Comparison of ENCODE assay signal across 15 cellular contexts in genomic region chr19:22619932-22620331, GRCh38. TPM values are rescaled to one million over a fixed set of nuclear protein-coding genes. Genes with fewer than 3 reads are reported as not detected.
A peak's percentile ranks its signal among the peaks of the same experiment; 100 is the strongest.
DNase-seq lines count a peak whose midpoint lies in the region; ATAC-seq and TF ChIP-seq lines count a peak whose summit lies in the region.
"Had no signal": no experiment of that assay in that cellular context is flagged by ENCODE, and none has a peak within 500 bp of the region (broad histone marks: within the 10 kb centered on the region; RNA-seq: fewer than 3 reads in every experiment).

No MANE protein-coding gene starts in this region.

- H3K27ac Mint-ChIP-seq in osteocyte (ENCODE audit: unreplicated experiment), result no peak overlapping the region
- no peak overlapping the region for H3K27ac Mint-ChIP-seq in CD4-positive, alpha-beta T cell

- no peak overlapping the region for H3K4me3 Mint-ChIP-seq in osteocyte (ENCODE audit: unreplicated experiment)
- H3K4me3 Mint-ChIP-seq in CD4-positive, alpha-beta T cell, result no peak overlapping the region

- H3K4me3 ChIP-seq in right atrium auricular region, result no peak overlapping the region
- no peak overlapping the region for H3K4me3 ChIP-seq in tibial nerve
- H3K4me3 ChIP-seq: BLaER1, GM23248 had no signal

- no peaks in the 10 kb centered on the region for H3K27me3 ChIP-seq in right atrium auricular region
- peaks cover 0 to 3% of the 10 kb centered on the region in 2 donors for H3K27me3 ChIP-seq in tibial nerve
- H3K27me3 ChIP-seq in CD4-positive, alpha-beta T cell (ENCODE audit: control insufficient read depth, insufficient read depth, low read length), result peaks cover 4% of the 10 kb centered on the region
- H3K27me3 ChIP-seq: BLaER1 had no signal

- intact Hi-C loops in Right ventricle myocardium inferior (cut with DNase I), result no loop called here
- intact Hi-C loops in CD4-positive, alpha-beta T cell (cut with DNase I, micrococcal nuclease), result no loop called here

- no peaks in the 10 kb centered on the region for H3K27me3 Mint-ChIP-seq in osteocyte (ENCODE audit: unreplicated experiment)
- peaks cover 54% of the 10 kb centered on the region for H3K27me3 Mint-ChIP-seq in CD4-positive, alpha-beta T cell

- CTCF ChIA-PET in CD4-positive, alpha-beta T cell (lab: Charles Lee), result no interaction called here

- TF ChIP-seq CTCF in right atrium auricular region (IDR thresholded peaks at IDR 0.05) (no peak), osteocyte (IDR thresholded peaks at IDR 0.05) (no peak), tibial nerve (IDR thresholded peaks at IDR 0.05) (no peak)
- TF ChIP-seq CTCF in CD4-positive, alpha-beta T cell (IDR thresholded peaks at IDR 0.05), result no peak

- DNase-seq in right atrium auricular region (ENCODE audit: low spot score), result no peak
- no peak for DNase-seq in Right ventricle myocardium inferior (ENCODE audit: missing footprints)
- DNase-seq in osteocyte (ENCODE audit: extremely low spot score, unreplicated experiment), result peak; percentile 48
- DNase-seq in tibial nerve (ENCODE audit: low spot score in 2 of 2), result no peak
- no peak for DNase-seq in NCI-H82 (lab: John Stamatoyannopoulos, UW)
- no peak for DNase-seq in CD4-positive, alpha-beta T cell
- no peak for DNase-seq in HuH-7.5 (ENCODE audit: low spot score)
- DNase-seq: 8988T, AML-193, DMS53, GF-D8, GM23248 had no signal

- POLR2A ChIA-PET in CD4-positive, alpha-beta T cell (lab: Charles Lee), result no interaction called here

- no peaks in the 10 kb centered on the region for H3K36me3 Mint-ChIP-seq in osteocyte (ENCODE audit: unreplicated experiment)
- H3K36me3 Mint-ChIP-seq in CD4-positive, alpha-beta T cell (ENCODE audit: low read depth), result no peaks in the 10 kb centered on the region

- H3K4me1 ChIP-seq in right atrium auricular region, result peaks cover 0 to 10% of the 10 kb centered on the region in 2 donors
- H3K4me1 ChIP-seq in tibial nerve, result peaks cover 0 to 36% (median 0%) of the 10 kb centered on the region in 4 donors
- H3K4me1 ChIP-seq: BLaER1 had no signal

- H3K27ac ChIP-seq in right atrium auricular region (peak overlapping the region; percentile 26 to 62), tibial nerve (peak overlapping the region; percentile 40 to 85 (median 61))
- no peak overlapping the region for H3K27ac ChIP-seq in CD4-positive, alpha-beta T cell (ENCODE audit: low read depth, low read length)
- H3K27ac ChIP-seq: BLaER1, GM23248 had no signal

- no peak for TF ChIP-seq POLR2A in tibial nerve (IDR thresholded peaks at IDR 0.05)

- WGBS in tibial nerve, 2 donors, result 76 to 84% methylated on average over 3 of the region's 3 CpGs

- H3K9me3 ChIP-seq in right atrium auricular region (no peaks in the 10 kb centered on the region), tibial nerve (peaks cover 0 to 40% (median 0%) of the 10 kb centered on the region in 4 donors)
- H3K9me3 ChIP-seq in CD4-positive, alpha-beta T cell (ENCODE audit: control insufficient read depth, low read length), result no peaks in the 10 kb centered on the region

- ATAC-seq in Right ventricle myocardium inferior, result no peak
- no peak for ATAC-seq in CD4-positive, alpha-beta T cell (ENCODE audit: poor library complexity)
- ATAC-seq: HCT116, HepG2 had no signal

- no peak for TF ChIP-seq EP300 in tibial nerve (IDR thresholded peaks at IDR 0.05)

- peaks cover 24% of the 10 kb centered on the region for H3K9me3 Mint-ChIP-seq in osteocyte (ENCODE audit: unreplicated experiment)
- no peaks in the 10 kb centered on the region for H3K9me3 Mint-ChIP-seq in CD4-positive, alpha-beta T cell

- no peaks in the 10 kb centered on the region for H3K4me1 Mint-ChIP-seq in osteocyte (ENCODE audit: unreplicated experiment)
- H3K4me1 Mint-ChIP-seq in CD4-positive, alpha-beta T cell (ENCODE audit: low read depth), result no peaks in the 10 kb centered on the region

- no peaks in the 10 kb centered on the region for H3K36me3 ChIP-seq in right atrium auricular region
- no peaks in the 10 kb centered on the region for H3K36me3 ChIP-seq in tibial nerve
- H3K36me3 ChIP-seq: BLaER1 had no signal

RNA-seq across cellular contexts. Expression of gene ZNF492, which starts 14.2 kb away (rescaled TPM):
- under 1 TPM; 0.08 to 0.19 TPM for total RNA-seq in right atrium auricular region
- total RNA-seq in Right ventricle myocardium inferior, result 0.16 TPM
- total RNA-seq in osteocyte, result not detected in 2 replicates
- under 1 TPM; under 0.01 to 0.78 (median 0.32) TPM for total RNA-seq in tibial nerve
- total RNA-seq in CD4-positive, alpha-beta T cell, result 1 to 10 TPM; 1.1 to 1.2 TPM
- total RNA-seq: HepG2 had no signal
